In the genomic region with DNA sequence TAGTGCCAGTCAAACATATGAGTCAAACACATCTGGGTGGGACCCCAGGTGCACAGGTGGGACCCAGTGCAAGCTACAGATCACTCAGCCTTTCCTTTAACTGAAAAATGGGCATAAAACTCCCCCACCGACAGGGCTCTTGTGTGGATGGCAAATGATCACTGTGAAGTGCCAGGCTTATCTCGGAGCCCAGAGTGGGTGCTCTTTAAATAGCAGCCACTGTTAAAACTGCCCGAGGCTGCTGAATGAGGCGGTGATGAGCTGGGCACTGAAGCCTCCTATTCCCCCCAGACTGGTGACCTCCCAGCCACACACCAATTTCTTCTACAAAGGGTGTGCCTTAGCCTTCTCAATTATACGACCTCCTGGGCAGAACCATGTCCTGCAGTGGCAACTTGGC, we compare ENCODE assay signal across 1 cellular context.
TF ChIP-seq lines count a peak whose summit lies in the region.

No MANE protein-coding gene starts in this region.

TF ChIP-seq in A549, 52 proteins besides CTCF, POLR2A, EP300 and RAD21 (continued from another document):
- TF ChIP-seq, protein P1, sequence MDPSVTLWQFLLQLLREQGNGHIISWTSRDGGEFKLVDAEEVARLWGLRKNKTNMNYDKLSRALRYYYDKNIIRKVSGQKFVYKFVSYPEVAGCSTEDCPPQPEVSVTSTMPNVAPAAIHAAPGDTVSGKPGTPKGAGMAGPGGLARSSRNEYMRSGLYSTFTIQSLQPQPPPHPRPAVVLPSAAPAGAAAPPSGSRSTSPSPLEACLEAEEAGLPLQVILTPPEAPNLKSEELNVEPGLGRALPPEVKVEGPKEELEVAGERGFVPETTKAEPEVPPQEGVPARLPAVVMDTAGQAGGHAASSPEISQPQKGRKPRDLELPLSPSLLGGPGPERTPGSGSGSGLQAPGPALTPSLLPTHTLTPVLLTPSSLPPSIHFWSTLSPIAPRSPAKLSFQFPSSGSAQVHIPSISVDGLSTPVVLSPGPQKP (IDR thresholded peaks at IDR 0.05; ENCODE audit: low read depth, low read length): no peak
